Comparison of ENCODE assay signal across 25 cellular contexts in the genomic region with DNA sequence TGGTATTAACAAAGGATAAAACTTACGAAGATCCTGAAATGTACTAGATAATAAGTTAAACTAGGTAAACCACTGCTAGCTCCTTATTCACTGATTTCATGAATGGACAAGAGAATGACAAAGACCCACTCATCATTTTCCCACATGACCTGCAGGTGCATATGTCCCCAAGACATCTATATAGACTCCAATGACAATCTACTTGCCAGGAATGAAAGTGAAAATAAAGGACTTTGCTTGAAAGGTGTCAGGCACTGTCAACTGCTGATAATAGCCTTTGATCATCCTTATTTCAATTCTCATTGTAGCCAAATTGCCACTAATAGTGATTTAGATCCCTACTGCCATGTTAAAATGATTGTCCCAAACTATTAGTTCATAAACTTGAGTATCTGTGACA.
"Had no signal": no experiment of that assay in that cellular context is flagged by ENCODE, and none has a peak within 500 bp of the region (broad histone marks: within the 10 kb centered on the region; RNA-seq: fewer than 3 reads in every experiment).

No MANE protein-coding gene starts in this region.

- ATAC-seq: activated naive CD4-positive, alpha-beta T cell treated with anti-CD3 and anti-CD28 coated beads, Interleukin-2, amount 50 U/mL, for 72 hours; activated T-cell treated with anti-CD3 and anti-CD28 coated beads, Interleukin-2, amount 50 U/mL, for 72 hours; effector memory CD8-positive, alpha-beta T cell; gastrocnemius medialis; heart left ventricle; WTC11 had no signal

- DNase-seq: activated CD4-positive, alpha-beta memory T cell treated with anti-CD3 and anti-CD28 coated beads, Interleukin-2, amount 10 ng/mL, durations not matched to agents 7 days and 5 days; activated CD4-positive, alpha-beta T cell treated with anti-CD3 and anti-CD28 coated beads for 1 hour; activated CD4-positive, alpha-beta T cell treated with anti-CD3 and anti-CD28 coated beads for 4 hours; activated CD4-positive, alpha-beta T cell treated with anti-CD3 and anti-CD28 coated beads, Interleukin-2, amount 10 ng/mL, durations not matched to agents 7 days and 5 days; activated CD4-positive, alpha-beta T cell treated with anti-CD3 and anti-CD28 coated beads, Interleukin-2, amount 50 U/mL, for 4 hours; activated CD8-positive, alpha-beta memory T cell treated with anti-CD3 and anti-CD28 coated beads, Interleukin-2, amount 50 U/mL, for 48 hours; activated gamma-delta T cell; activated naive CD4-positive, alpha-beta T cell; activated naive CD4-positive, alpha-beta T cell treated with anti-CD3 and anti-CD28 coated beads, Interleukin-2, amount 10 ng/mL, durations not matched to agents 7 days and 5 days; activated naive CD8-positive, alpha-beta T cell treated with anti-CD3 and anti-CD28 coated beads, Interleukin-2, amount 10 ng/mL, durations not matched to agents 7 days and 5 days; activated T-cell treated with anti-CD3 and anti-CD28 coated beads for 4 hours; activated T-cell treated with anti-CD3 and anti-CD28 coated beads, Interleukin-2, amount 50 U/mL, for 24 hours; activated T-cell treated with anti-CD3 and anti-CD28 coated beads, Interleukin-2, amount 50 U/mL, for 72 hours; anterior cingulate cortex; cortex of kidney; effector CD4-positive, alpha-beta T cell; effector memory CD8-positive, alpha-beta T cell; erythroblast; gastrocnemius medialis; glutamatergic neuron; heart left ventricle; T-helper 2 cell had no signal

- H3K27ac Mint-ChIP-seq: activated CD4-positive, alpha-beta memory T cell treated with anti-CD3 and anti-CD28 coated beads, Interleukin-2, amount 10 ng/mL, durations not matched to agents 7 days and 5 days; activated CD4-positive, alpha-beta T cell treated with anti-CD3 and anti-CD28 coated beads, Interleukin-2, amount 10 ng/mL, durations not matched to agents 7 days and 5 days; activated naive CD4-positive, alpha-beta T cell treated with anti-CD3 and anti-CD28 coated beads, Interleukin-2, amount 10 ng/mL, durations not matched to agents 7 days and 5 days; activated naive CD4-positive, alpha-beta T cell treated with anti-CD3 and anti-CD28 coated beads, Interleukin-2, amount 50 U/mL, for 72 hours; activated naive CD8-positive, alpha-beta T cell treated with anti-CD3 and anti-CD28 coated beads, Interleukin-2, amount 10 ng/mL, durations not matched to agents 7 days and 5 days; activated T-cell treated with anti-CD3 and anti-CD28 coated beads, Interleukin-2, amount 50 U/mL, for 24 hours; activated T-cell treated with anti-CD3 and anti-CD28 coated beads, Interleukin-2, amount 50 U/mL, for 72 hours; effector memory CD8-positive, alpha-beta T cell; WTC11 had no signal

- H3K9me3 Mint-ChIP-seq: activated CD4-positive, alpha-beta memory T cell treated with anti-CD3 and anti-CD28 coated beads, Interleukin-2, amount 10 ng/mL, durations not matched to agents 7 days and 5 days; activated CD4-positive, alpha-beta T cell treated with anti-CD3 and anti-CD28 coated beads, Interleukin-2, amount 10 ng/mL, durations not matched to agents 7 days and 5 days; activated naive CD4-positive, alpha-beta T cell treated with anti-CD3 and anti-CD28 coated beads, Interleukin-2, amount 10 ng/mL, durations not matched to agents 7 days and 5 days; activated naive CD4-positive, alpha-beta T cell treated with anti-CD3 and anti-CD28 coated beads, Interleukin-2, amount 50 U/mL, for 72 hours; activated naive CD8-positive, alpha-beta T cell treated with anti-CD3 and anti-CD28 coated beads, Interleukin-2, amount 10 ng/mL, durations not matched to agents 7 days and 5 days; activated T-cell treated with anti-CD3 and anti-CD28 coated beads, Interleukin-2, amount 50 U/mL, for 24 hours; activated T-cell treated with anti-CD3 and anti-CD28 coated beads, Interleukin-2, amount 50 U/mL, for 72 hours; central memory CD8-positive, alpha-beta T cell; effector memory CD8-positive, alpha-beta T cell; WTC11 had no signal

- H3K36me3 Mint-ChIP-seq: activated naive CD4-positive, alpha-beta T cell treated with anti-CD3 and anti-CD28 coated beads, Interleukin-2, amount 10 ng/mL, durations not matched to agents 7 days and 5 days; activated naive CD4-positive, alpha-beta T cell treated with anti-CD3 and anti-CD28 coated beads, Interleukin-2, amount 50 U/mL, for 72 hours; activated naive CD8-positive, alpha-beta T cell treated with anti-CD3 and anti-CD28 coated beads, Interleukin-2, amount 10 ng/mL, durations not matched to agents 7 days and 5 days; WTC11 had no signal

- H3K4me3 Mint-ChIP-seq: activated CD4-positive, alpha-beta memory T cell treated with anti-CD3 and anti-CD28 coated beads, Interleukin-2, amount 10 ng/mL, durations not matched to agents 7 days and 5 days; activated CD4-positive, alpha-beta T cell treated with anti-CD3 and anti-CD28 coated beads, Interleukin-2, amount 10 ng/mL, durations not matched to agents 7 days and 5 days; activated naive CD4-positive, alpha-beta T cell treated with anti-CD3 and anti-CD28 coated beads, Interleukin-2, amount 10 ng/mL, durations not matched to agents 7 days and 5 days; activated naive CD8-positive, alpha-beta T cell treated with anti-CD3 and anti-CD28 coated beads, Interleukin-2, amount 10 ng/mL, durations not matched to agents 7 days and 5 days; activated T-cell treated with anti-CD3 and anti-CD28 coated beads, Interleukin-2, amount 50 U/mL, for 24 hours; activated T-cell treated with anti-CD3 and anti-CD28 coated beads, Interleukin-2, amount 50 U/mL, for 72 hours; central memory CD8-positive, alpha-beta T cell; effector memory CD8-positive, alpha-beta T cell; WTC11 had no signal

- H3K27me3 Mint-ChIP-seq: activated naive CD4-positive, alpha-beta T cell treated with anti-CD3 and anti-CD28 coated beads, Interleukin-2, amount 10 ng/mL, durations not matched to agents 7 days and 5 days had no signal

- H3K4me1 Mint-ChIP-seq: activated CD4-positive, alpha-beta memory T cell treated with anti-CD3 and anti-CD28 coated beads, Interleukin-2, amount 10 ng/mL, durations not matched to agents 7 days and 5 days; activated CD4-positive, alpha-beta T cell treated with anti-CD3 and anti-CD28 coated beads, Interleukin-2, amount 10 ng/mL, durations not matched to agents 7 days and 5 days; activated naive CD4-positive, alpha-beta T cell treated with anti-CD3 and anti-CD28 coated beads, Interleukin-2, amount 10 ng/mL, durations not matched to agents 7 days and 5 days; activated naive CD8-positive, alpha-beta T cell treated with anti-CD3 and anti-CD28 coated beads, Interleukin-2, amount 10 ng/mL, durations not matched to agents 7 days and 5 days; central memory CD8-positive, alpha-beta T cell had no signal
